1 cellular context compared by ENCODE assay signal in genomic region chr9:104869801-104870200, GRCh38.
TF ChIP-seq lines count a peak whose summit lies in the region.

No MANE protein-coding gene starts in this region.

TF ChIP-seq in SK-N-SH, 30 proteins besides CTCF, POLR2A, EP300 and RAD21 (continued from another document):
- TF ChIP-seq, protein P1, sequence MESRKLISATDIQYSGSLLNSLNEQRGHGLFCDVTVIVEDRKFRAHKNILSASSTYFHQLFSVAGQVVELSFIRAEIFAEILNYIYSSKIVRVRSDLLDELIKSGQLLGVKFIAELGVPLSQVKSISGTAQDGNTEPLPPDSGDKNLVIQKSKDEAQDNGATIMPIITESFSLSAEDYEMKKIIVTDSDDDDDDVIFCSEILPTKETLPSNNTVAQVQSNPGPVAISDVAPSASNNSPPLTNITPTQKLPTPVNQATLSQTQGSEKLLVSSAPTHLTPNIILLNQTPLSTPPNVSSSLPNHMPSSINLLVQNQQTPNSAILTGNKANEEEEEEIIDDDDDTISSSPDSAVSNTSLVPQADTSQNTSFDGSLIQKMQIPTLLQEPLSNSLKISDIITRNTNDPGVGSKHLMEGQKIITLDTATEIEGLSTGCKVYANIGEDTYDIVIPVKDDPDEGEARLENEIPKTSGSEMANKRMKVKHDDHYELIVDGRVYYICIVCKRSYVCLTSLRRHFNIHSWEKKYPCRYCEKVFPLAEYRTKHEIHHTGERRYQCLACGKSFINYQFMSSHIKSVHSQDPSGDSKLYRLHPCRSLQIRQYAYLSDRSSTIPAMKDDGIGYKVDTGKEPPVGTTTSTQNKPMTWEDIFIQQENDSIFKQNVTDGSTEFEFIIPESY (IDR thresholded peaks at IDR 0.05; ENCODE audit: borderline replicate concordance, low read depth): no peak
- no peak for TF ChIP-seq JUND (IDR thresholded peaks at IDR 0.05)
- no peak for TF ChIP-seq GABPA (IDR thresholded peaks at IDR 0.05; ENCODE audit: low read depth)
- TF ChIP-seq FOXM1 (IDR thresholded peaks at IDR 0.05; ENCODE audit: low read depth): no peak
- TF ChIP-seq MAX (IDR thresholded peaks at IDR 0.05; ENCODE audit: low read depth): no peak
- TF ChIP-seq USF1 (IDR thresholded peaks at IDR 0.05; ENCODE audit: borderline replicate concordance, low read depth): no peak
- no peak for TF ChIP-seq SIN3A (IDR thresholded peaks at IDR 0.05; ENCODE audit: borderline replicate concordance, low read depth, low read length)
- TF ChIP-seq, protein P2, sequence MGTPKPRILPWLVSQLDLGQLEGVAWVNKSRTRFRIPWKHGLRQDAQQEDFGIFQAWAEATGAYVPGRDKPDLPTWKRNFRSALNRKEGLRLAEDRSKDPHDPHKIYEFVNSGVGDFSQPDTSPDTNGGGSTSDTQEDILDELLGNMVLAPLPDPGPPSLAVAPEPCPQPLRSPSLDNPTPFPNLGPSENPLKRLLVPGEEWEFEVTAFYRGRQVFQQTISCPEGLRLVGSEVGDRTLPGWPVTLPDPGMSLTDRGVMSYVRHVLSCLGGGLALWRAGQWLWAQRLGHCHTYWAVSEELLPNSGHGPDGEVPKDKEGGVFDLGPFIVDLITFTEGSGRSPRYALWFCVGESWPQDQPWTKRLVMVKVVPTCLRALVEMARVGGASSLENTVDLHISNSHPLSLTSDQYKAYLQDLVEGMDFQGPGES (IDR thresholded peaks at IDR 0.05; ENCODE audit: low read depth, low read length): no peak
